12 cellular contexts compared by ENCODE assay signal in genomic region chr10:48465860-48466521, GRCh38.
DNase-seq lines count a peak whose midpoint lies in the region; ATAC-seq and TF ChIP-seq lines count a peak whose summit lies in the region.
"Had no signal": no experiment of that assay in that cellular context is flagged by ENCODE, and none has a peak within 500 bp of the region (broad histone marks: within the 10 kb centered on the region; RNA-seq: fewer than 3 reads in every experiment).

No MANE protein-coding gene starts in this region.

- no peak overlapping the region; the same call in 1 of the 2 replicates for H3K27ac Mint-ChIP-seq in WTC11
- H3K27ac Mint-ChIP-seq: CD8-positive, alpha-beta memory T cell; memory B cell; T-helper 2 cell treated with Interferon-gamma antibody and Interleukin-4, amounts not matched to agents 5 μg/mL and 100 μg/mL, for 36 hours had no signal

- H3K27ac ChIP-seq in parathyroid adenoma, result peak overlapping the region; percentile 83
- H3K27ac ChIP-seq: right lobe of liver had no signal

- no peaks in the 10 kb centered on the region for H3K27me3 ChIP-seq in parathyroid adenoma (ENCODE audit: control insufficient read depth, insufficient read depth, low read length)
- H3K27me3 ChIP-seq: right lobe of liver had no signal

- no peaks in the 10 kb centered on the region for H3K9me3 Mint-ChIP-seq in WTC11
- H3K9me3 Mint-ChIP-seq: CD8-positive, alpha-beta memory T cell; memory B cell; T-helper 2 cell treated with Interferon-gamma antibody and Interleukin-4, amounts not matched to agents 5 μg/mL and 100 μg/mL, for 36 hours had no signal

- TF ChIP-seq CTCF in WTC11 (IDR thresholded peaks at IDR 0.05) (no peak), parathyroid adenoma (IDR thresholded peaks at IDR 0.05) (no peak)

- ATAC-seq in WTC11, result peak; percentile 14
- no peak for ATAC-seq in left cardiac atrium
- no peak for ATAC-seq in GM18505 (IDR thresholded peaks at IDR 0.05; ENCODE audit: unreplicated experiment)
- ATAC-seq: right lobe of liver had no signal

- H3K36me3 ChIP-seq in ES-I3 (ENCODE audit: insufficient read depth, low read length) (no peaks in the 10 kb centered on the region), parathyroid adenoma (ENCODE audit: control insufficient read depth, insufficient read depth, low read length) (no peaks in the 10 kb centered on the region)
- H3K36me3 ChIP-seq: right lobe of liver had no signal

- H3K27me3 Mint-ChIP-seq in WTC11 (ENCODE audit: low read depth), result peaks cover 15% of the 10 kb centered on the region
- H3K27me3 Mint-ChIP-seq: memory B cell had no signal

- H3K79me2 ChIP-seq in parathyroid adenoma, result peaks cover 2% of the 10 kb centered on the region

- intact Hi-C loops in left cardiac atrium (cut with DNase I), result no loop called here

- H3K36me3 Mint-ChIP-seq in WTC11, result no peaks in the 10 kb centered on the region
- H3K36me3 Mint-ChIP-seq: CD8-positive, alpha-beta memory T cell; memory B cell had no signal

- H3K4me1 ChIP-seq in ES-I3 (ENCODE audit: insufficient read depth, low read length), result peaks cover 27% of the 10 kb centered on the region; the same call in 1 of the 2 replicates
- H3K4me1 ChIP-seq in parathyroid adenoma, result peaks cover 84% of the 10 kb centered on the region
- H3K4me1 ChIP-seq: right lobe of liver had no signal

- CTCF ChIA-PET in WTC11 (lab: Charles Lee), result interaction anchor here (1.3 to 3.6 kb wide), 3 partner anchors 21 to 190 kb away, joined by 3 to 34 read pairs (median 11); no protein-coding TSS in a partner anchor

- H3K9me3 ChIP-seq in ES-I3 (ENCODE audit: control insufficient read depth, insufficient read depth, low read length), result no peaks in the 10 kb centered on the region
- no peaks in the 10 kb centered on the region for H3K9me3 ChIP-seq in parathyroid adenoma (ENCODE audit: control insufficient read depth, low read length)
- H3K9me3 ChIP-seq: right lobe of liver had no signal

- H3K4me3 ChIP-seq in parathyroid adenoma (ENCODE audit: low read depth, low read length), result no peak overlapping the region
- H3K4me3 ChIP-seq: right lobe of liver had no signal

- POLR2A ChIA-PET in WTC11 (lab: Charles Lee), result interaction anchor here (1.0 kb wide), 1 partner anchor 9 kb away, joined by 3 read pairs; no protein-coding TSS in a partner anchor

- H3K4me2 ChIP-seq in parathyroid adenoma (ENCODE audit: low read length), result no peak overlapping the region

- H3K9ac ChIP-seq in ES-I3 (ENCODE audit: low read depth, low read length), result peak overlapping the region; percentile 49
- H3K9ac ChIP-seq in parathyroid adenoma, result no peak overlapping the region

- H3K4me1 Mint-ChIP-seq in WTC11, result peaks cover 36% of the 10 kb centered on the region
- H3K4me1 Mint-ChIP-seq: CD8-positive, alpha-beta memory T cell; memory B cell had no signal

- DNase-seq in WTC11 (ENCODE audit: low spot score) (no peak), left cardiac atrium (peak; percentile 25), activated gamma-delta T cell (lab: John Stamatoyannopoulos, UW) (no peak), UCSD-AML1 (lab: John Stamatoyannopoulos, UW; ENCODE audit: unreplicated experiment) (no peak), HCEC 1CT (no peak)
- DNase-seq: CD8-positive, alpha-beta memory T cell had no signal

- H2AFZ ChIP-seq in parathyroid adenoma, result peak overlapping the region; percentile 78

- no peak for TF ChIP-seq POLR2A in GM18505 (IDR thresholded peaks at IDR 0.05; ENCODE audit: borderline replicate concordance, extremely low read depth, insufficient read depth, insufficient read length)

- H3K4me3 Mint-ChIP-seq in WTC11, result peak overlapping the region; percentile 34
- H3K4me3 Mint-ChIP-seq: memory B cell; T-helper 2 cell treated with Interferon-gamma antibody and Interleukin-4, amounts not matched to agents 5 μg/mL and 100 μg/mL, for 36 hours had no signal

TF ChIP-seq in WTC11, 78 proteins besides CTCF, POLR2A, EP300 and RAD21:
- TF ChIP-seq USF1 (CRISPR knock-in tag; IDR thresholded peaks at IDR 0.05) (no peak), NFYB (CRISPR knock-in tag; conservative IDR thresholded peaks at IDR 0.05; ENCODE audit: low read depth) (no peak), JUN (CRISPR knock-in tag; IDR thresholded peaks at IDR 0.05) (no peak), CDX4 (CRISPR knock-in tag; IDR thresholded peaks at IDR 0.05; ENCODE audit: borderline replicate concordance) (no peak), ZNF121 (CRISPR knock-in tag; IDR thresholded peaks at IDR 0.05) (0 out of 2 replicates have a peak, but pooled peaks have one; percentile 30)
TF ChIP-seq in WTC11: peak in this region for 1.
